In genomic region chr3:188003188-188004171, GRCh38 we compare ENCODE assay signal across 1 cellular context.
TF ChIP-seq lines count a peak whose summit lies in the region.

No MANE protein-coding gene starts in this region.

TF ChIP-seq in WTC11, 78 proteins besides CTCF, POLR2A, EP300 and RAD21 (continued from another document):
- TF ChIP-seq STAT6 (CRISPR knock-in tag; conservative IDR thresholded peaks at IDR 0.05; ENCODE audit: low read depth) (no peak), ELF4 (CRISPR knock-in tag; IDR thresholded peaks at IDR 0.05; ENCODE audit: low read depth) (no peak), ATF6 (CRISPR knock-in tag; IDR thresholded peaks at IDR 0.05) (no peak), SOX15 (CRISPR knock-in tag; IDR thresholded peaks at IDR 0.05) (no peak), GABPB1 (CRISPR knock-in tag; IDR thresholded peaks at IDR 0.05) (peak; percentile 8; the same call in 1 of the 2 replicates), ZNF396 (CRISPR knock-in tag; IDR thresholded peaks at IDR 0.05; ENCODE audit: borderline replicate concordance) (no peak), GTF2I (CRISPR knock-in tag; conservative IDR thresholded peaks at IDR 0.05) (no peak), ZNF423 (CRISPR knock-in tag; IDR thresholded peaks at IDR 0.05) (peak; percentile 40; the same call in 1 of the 2 replicates), HMGA2 (CRISPR knock-in tag; IDR thresholded peaks at IDR 0.05) (no peak), NFYB (CRISPR knock-in tag; conservative IDR thresholded peaks at IDR 0.05; ENCODE audit: low read depth) (no peak), AR (CRISPR knock-in tag; IDR thresholded peaks at IDR 0.05) (no peak), ZNF512 (CRISPR knock-in tag; IDR thresholded peaks at IDR 0.05; ENCODE audit: borderline replicate concordance) (no peak), RELA (CRISPR knock-in tag; IDR thresholded peaks at IDR 0.05; ENCODE audit: borderline replicate concordance) (no peak)
